11 cellular contexts compared by ENCODE assay signal in the genomic region with DNA sequence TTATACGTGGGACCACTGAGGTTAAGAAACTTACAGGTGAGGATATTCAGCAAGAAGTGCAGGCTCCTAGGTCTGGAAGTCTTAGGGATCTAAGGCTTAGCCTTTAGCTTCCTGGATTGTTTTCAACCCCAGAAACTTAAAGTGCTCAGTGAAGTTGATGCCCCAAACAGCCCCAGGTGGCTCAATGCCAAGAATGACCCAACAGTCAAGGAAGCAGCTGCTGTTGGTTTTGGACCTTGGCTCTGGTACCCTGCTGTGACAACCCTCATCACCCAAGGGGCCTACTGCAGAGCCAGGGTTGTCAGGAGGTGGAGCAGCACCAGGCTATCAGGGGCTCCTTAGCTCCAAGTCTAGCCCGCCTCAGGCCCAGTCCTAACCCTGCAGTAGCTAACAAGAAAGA. TPM values are rescaled to one million over a fixed set of nuclear protein-coding genes. Genes with fewer than 3 reads are reported as not detected.
DNase-seq lines count a peak whose midpoint lies in the region; ATAC-seq and TF ChIP-seq lines count a peak whose summit lies in the region.
"Had no signal": no experiment of that assay in that cellular context is flagged by ENCODE, and none has a peak within 500 bp of the region (broad histone marks: within the 10 kb centered on the region; RNA-seq: fewer than 3 reads in every experiment).

No MANE protein-coding gene starts in this region.

- H3K9me3 Mint-ChIP-seq in activated T-cell treated with anti-CD3 and anti-CD28 coated beads, Interleukin-2, amount 50 U/mL, for 4 hours, result no peaks in the 10 kb centered on the region
- H3K9me3 Mint-ChIP-seq: activated naive CD4-positive, alpha-beta T cell treated with anti-CD3 and anti-CD28 coated beads, Interleukin-2, amount 50 U/mL, for 24 hours had no signal

- H3K36me3 ChIP-seq in KMS-11 (ENCODE audit: insufficient read depth), result no peaks in the 10 kb centered on the region

- no peak overlapping the region for H2AFZ ChIP-seq in KMS-11 (ENCODE audit: low read depth)

- no peak for TF ChIP-seq CTCF in KMS-11 (conservative IDR thresholded peaks at IDR 0.05; ENCODE audit: low read depth, low read length)
- no peak for TF ChIP-seq CTCF in fibroblast of pulmonary artery (IDR thresholded peaks at IDR 0.05; ENCODE audit: low read length, missing control alignments)

- peak; percentile 42 for DNase-seq in fibroblast of pulmonary artery (ENCODE audit: low read depth)
- DNase-seq in KG1 (lab: John Stamatoyannopoulos, UW), result no peak
- DNase-seq in superior temporal gyrus (ENCODE audit: extremely low spot score), result no peak
- no peak for DNase-seq in NCI-H128 (lab: John Stamatoyannopoulos, UW; ENCODE audit: unreplicated experiment)
- DNase-seq in activated T-cell treated with anti-CD3 and anti-CD28 coated beads, Interleukin-2, amount 50 U/mL, for 4 hours, result no peak
- DNase-seq: NCI-H2081 had no signal

- peak; percentile 12 for ATAC-seq in GM18907 (IDR thresholded peaks at IDR 0.05; ENCODE audit: unreplicated experiment)
- ATAC-seq in GM21723 (IDR thresholded peaks at IDR 0.05; ENCODE audit: unreplicated experiment), result peak; percentile 19
- ATAC-seq in activated T-cell treated with anti-CD3 and anti-CD28 coated beads, Interleukin-2, amount 50 U/mL, for 4 hours, result no peak

- peak overlapping the region; percentile 61 for H3K4me2 ChIP-seq in KMS-11

- H3K4me1 ChIP-seq in KMS-11 (ENCODE audit: low read depth, poor library complexity, severe bottlenecking), result peaks cover 47% of the 10 kb centered on the region

- peak overlapping the region; percentile 32; the same call in 1 of the 2 replicates for H3K27ac ChIP-seq in KMS-11
- H3K27ac ChIP-seq: SK-N-MC had no signal

- H3K27me3 Mint-ChIP-seq in activated T-cell treated with anti-CD3 and anti-CD28 coated beads, Interleukin-2, amount 50 U/mL, for 4 hours (ENCODE audit: low read depth), result no peaks in the 10 kb centered on the region
- H3K27me3 Mint-ChIP-seq: activated naive CD4-positive, alpha-beta T cell treated with anti-CD3 and anti-CD28 coated beads, Interleukin-2, amount 50 U/mL, for 24 hours had no signal

- H3K27me3 ChIP-seq in KMS-11 (ENCODE audit: insufficient read depth, low read depth), result no peaks in the 10 kb centered on the region

- peaks cover 14% of the 10 kb centered on the region for H3K4me1 Mint-ChIP-seq in activated T-cell treated with anti-CD3 and anti-CD28 coated beads, Interleukin-2, amount 50 U/mL, for 4 hours (ENCODE audit: low read depth)
- H3K4me1 Mint-ChIP-seq: activated naive CD4-positive, alpha-beta T cell treated with anti-CD3 and anti-CD28 coated beads, Interleukin-2, amount 50 U/mL, for 24 hours had no signal

- H3K4me3 ChIP-seq in KMS-11 (IDR thresholded peaks at IDR 0.05; ENCODE audit: insufficient read depth, low read depth, low read length) (no peak overlapping the region), fibroblast of pulmonary artery (replicated peaks; ENCODE audit: low read depth, low read length) (no peak overlapping the region)
- H3K4me3 ChIP-seq: SK-N-MC had no signal

- no peaks in the 10 kb centered on the region for H4K20me1 ChIP-seq in KMS-11 (ENCODE audit: insufficient read depth)

- no peak overlapping the region for H3K9ac ChIP-seq in KMS-11

- H3K4me3 Mint-ChIP-seq in activated T-cell treated with anti-CD3 and anti-CD28 coated beads, Interleukin-2, amount 50 U/mL, for 4 hours, result no peak overlapping the region
- H3K4me3 Mint-ChIP-seq: activated naive CD4-positive, alpha-beta T cell treated with anti-CD3 and anti-CD28 coated beads, Interleukin-2, amount 50 U/mL, for 24 hours had no signal

- H3K79me2 ChIP-seq in KMS-11 (ENCODE audit: insufficient read depth, low read depth), result no peaks in the 10 kb centered on the region

- H3K36me3 Mint-ChIP-seq in activated T-cell treated with anti-CD3 and anti-CD28 coated beads, Interleukin-2, amount 50 U/mL, for 4 hours (ENCODE audit: insufficient read depth), result peaks cover 10% of the 10 kb centered on the region
- H3K36me3 Mint-ChIP-seq: activated naive CD4-positive, alpha-beta T cell treated with anti-CD3 and anti-CD28 coated beads, Interleukin-2, amount 50 U/mL, for 24 hours had no signal

RNA-seq across cellular contexts. Expression of gene VDR, which starts 36.8 kb away (rescaled TPM):
- total RNA-seq in activated T-cell treated with anti-CD3 and anti-CD28 coated beads, Interleukin-2, amount 50 U/mL, for 4 hours, result 10 to 100 TPM; 83.5 to 95.1 (median 87.3) TPM

RNA-seq across cellular contexts. Expression of gene HDAC7, which starts 48.3 kb away (rescaled TPM):
- total RNA-seq in activated T-cell treated with anti-CD3 and anti-CD28 coated beads, Interleukin-2, amount 50 U/mL, for 4 hours, result 100 to 1,000 TPM; 168 to 199 (median 199) TPM

Comparison
In these comparisons a context has a peak if more than half of its experiments do, and no peak if none do; other contexts are left out.
1. ATAC-seq: peak in GM18907 (single experiment) and GM21723 (single experiment); none in activated T-cell treated with anti-CD3 and anti-CD28 coated beads, Interleukin-2, amount 50 U/mL, for 4 hours (0 of 2).